In genomic region chr3:132469326-132469725, GRCh38 we compare ENCODE assay signal across 18 cellular contexts. TPM values are rescaled to one million over a fixed set of nuclear protein-coding genes. Genes with fewer than 3 reads are reported as not detected.
A peak's percentile ranks its signal among the peaks of the same experiment; 100 is the strongest.
DNase-seq lines count a peak whose midpoint lies in the region; TF ChIP-seq lines count a peak whose summit lies in the region.
"Had no signal": no experiment of that assay in that cellular context is flagged by ENCODE, and none has a peak within 500 bp of the region (broad histone marks: within the 10 kb centered on the region; RNA-seq: fewer than 3 reads in every experiment).

No MANE protein-coding gene starts in this region.

- H3K27ac ChIP-seq in SK-N-MC: peak overlapping the region; percentile 15; the same call in 1 of the 2 replicates
- H3K27ac ChIP-seq in neuronal stem cell (replicated peaks; ENCODE audit: low read length): peak overlapping the region; percentile 58
- H3K27ac ChIP-seq: C4-2B, HL-60 had no signal

- H3K27me3 Mint-ChIP-seq in glutamatergic neuron (ENCODE audit: unreplicated experiment): no peaks in the 10 kb centered on the region
- no peaks in the 10 kb centered on the region for H3K27me3 Mint-ChIP-seq in activated CD4-positive, alpha-beta memory T cell treated with anti-CD3 and anti-CD28 coated beads, Interleukin-2, amount 10 ng/mL, durations not matched to agents 7 days and 5 days
- H3K27me3 Mint-ChIP-seq: CD4-positive, alpha-beta T cell had no signal

- H3K14ac ChIP-seq in neuronal stem cell (ENCODE audit: low read length): no peak overlapping the region

- in situ Hi-C loops in HAP-1 (cut with MboI; ENCODE audit: low sequenced_read_pairs): no loop called here

- H2AK5ac ChIP-seq in neuronal stem cell (ENCODE audit: low read depth, low read length): no peak overlapping the region

- H3K18ac ChIP-seq in neuronal stem cell (ENCODE audit: low read length): no peak overlapping the region

- H3K4ac ChIP-seq in neuronal stem cell (ENCODE audit: low read length): no peak overlapping the region

- no CpG with 5 or more reads among the region's 1 CpG for WGBS in neuronal stem cell (ENCODE audit: extremely low coverage in 2 of 2, insufficient read length in 2 of 2, insufficient replicate concordance in 1 of 2), 2 donors

- H3K36me3 ChIP-seq in HAP-1 (replicated peaks): peaks cover 10% of the 10 kb centered on the region; the same call in 1 of the 2 replicates
- H3K36me3 ChIP-seq in SK-N-MC (ENCODE audit: insufficient read depth, low read length): peaks cover 47% of the 10 kb centered on the region
- H3K36me3 ChIP-seq in neuronal stem cell (replicated peaks in 1 of 2; ENCODE audit: control insufficient read depth in 2 of 2, insufficient read depth in 2 of 2, low read length in 2 of 2): peaks cover 2 to 76% of the 10 kb centered on the region in 2 donors

- H3K9ac ChIP-seq in SK-N-MC (ENCODE audit: insufficient read length): no peak overlapping the region
- no peak overlapping the region for H3K9ac ChIP-seq in neuronal stem cell (ENCODE audit: low read depth, low read length, poor library complexity)

- no peak overlapping the region for H2AFZ ChIP-seq in neuronal stem cell (ENCODE audit: low read length)
- H2AFZ ChIP-seq: GM23338 had no signal

- peaks cover 3% of the 10 kb centered on the region for H3K9me3 Mint-ChIP-seq in glutamatergic neuron (ENCODE audit: unreplicated experiment)
- H3K9me3 Mint-ChIP-seq in activated CD4-positive, alpha-beta memory T cell treated with anti-CD3 and anti-CD28 coated beads, Interleukin-2, amount 10 ng/mL, durations not matched to agents 7 days and 5 days: no peaks in the 10 kb centered on the region
- H3K9me3 Mint-ChIP-seq: CD4-positive, alpha-beta T cell; HFFc6 had no signal

- H3K4me1 Mint-ChIP-seq in glutamatergic neuron (ENCODE audit: low read depth, unreplicated experiment): peaks cover 6% of the 10 kb centered on the region
- no peaks in the 10 kb centered on the region for H3K4me1 Mint-ChIP-seq in activated CD4-positive, alpha-beta memory T cell treated with anti-CD3 and anti-CD28 coated beads, Interleukin-2, amount 10 ng/mL, durations not matched to agents 7 days and 5 days
- H3K4me1 Mint-ChIP-seq: GM23338 had no signal

- no peak overlapping the region for H2BK5ac ChIP-seq in neuronal stem cell (ENCODE audit: low read length)

- H4K91ac ChIP-seq in neuronal stem cell (ENCODE audit: low read depth, low read length, poor library complexity): no peak overlapping the region

- H3K4me1 ChIP-seq in HAP-1 (peaks cover 12% of the 10 kb centered on the region), neuronal stem cell (ENCODE audit: control insufficient read depth in 2 of 2, insufficient read depth in 1 of 2, low read depth in 1 of 2, low read length in 2 of 2) (no peaks in the 10 kb centered on the region)
- H3K4me1 ChIP-seq: Caco-2 had no signal

- peaks cover 17% of the 10 kb centered on the region for H3K36me3 Mint-ChIP-seq in glutamatergic neuron (ENCODE audit: unreplicated experiment)
- peaks cover 31% of the 10 kb centered on the region for H3K36me3 Mint-ChIP-seq in activated CD4-positive, alpha-beta memory T cell treated with anti-CD3 and anti-CD28 coated beads, Interleukin-2, amount 10 ng/mL, durations not matched to agents 7 days and 5 days (ENCODE audit: low read depth)

- H3K23ac ChIP-seq in neuronal stem cell (ENCODE audit: low read depth, low read length, poor library complexity): no peak overlapping the region

- TF ChIP-seq CTCF in glutamatergic neuron (IDR thresholded peaks at IDR 0.05; ENCODE audit: partially characterized antibody, unreplicated experiment): no peak

- H2BK15ac ChIP-seq in neuronal stem cell (ENCODE audit: low read length): no peak overlapping the region

- DNase-seq in HAP-1 (ENCODE audit: low spot score in 2 of 2) (peak; percentile 72 to 100), SK-N-MC (ENCODE audit: low read depth, low spot score) (no peak), glutamatergic neuron (no peak), neuronal stem cell (ENCODE audit: low spot score) (peak; percentile 1), AML-193 (lab: John Stamatoyannopoulos, UW) (no peak), DMS 273 (lab: John Stamatoyannopoulos, UW; ENCODE audit: unreplicated experiment) (no peak)
- DNase-seq in activated CD4-positive, alpha-beta memory T cell treated with anti-CD3 and anti-CD28 coated beads, Interleukin-2, amount 10 ng/mL, durations not matched to agents 7 days and 5 days: no peak
- DNase-seq: ACHN; Caco-2; CD4-positive, alpha-beta T cell; DMS153; DMS79; GDM1; HFFc6; IMR-90 had no signal

- no peaks in the 10 kb centered on the region for H3K79me1 ChIP-seq in neuronal stem cell (ENCODE audit: low read depth, low read length)

- H3K4me2 ChIP-seq in neuronal stem cell (ENCODE audit: insufficient read depth, low read length, poor library complexity, severe bottlenecking): no peak overlapping the region
- H3K4me2 ChIP-seq: GM23338 had no signal

- H2BK120ac ChIP-seq in neuronal stem cell (ENCODE audit: low read depth, low read length): no peak overlapping the region

- peak overlapping the region; percentile 78 for H3K27ac Mint-ChIP-seq in glutamatergic neuron (ENCODE audit: unreplicated experiment)
- no peak overlapping the region for H3K27ac Mint-ChIP-seq in activated CD4-positive, alpha-beta memory T cell treated with anti-CD3 and anti-CD28 coated beads, Interleukin-2, amount 10 ng/mL, durations not matched to agents 7 days and 5 days
- H3K27ac Mint-ChIP-seq: CD4-positive, alpha-beta T cell; GM23338; HFFc6 had no signal

- no peak overlapping the region for H3K4me3 Mint-ChIP-seq in glutamatergic neuron (ENCODE audit: unreplicated experiment)
- H3K4me3 Mint-ChIP-seq in activated CD4-positive, alpha-beta memory T cell treated with anti-CD3 and anti-CD28 coated beads, Interleukin-2, amount 10 ng/mL, durations not matched to agents 7 days and 5 days: no peak overlapping the region
- H3K4me3 Mint-ChIP-seq: CD4-positive, alpha-beta T cell; GM23338; HFFc6 had no signal

- no peaks in the 10 kb centered on the region for H3K9me3 ChIP-seq in HAP-1
- H3K9me3 ChIP-seq in SK-N-MC (ENCODE audit: low read depth, low read length): no peaks in the 10 kb centered on the region
- H3K9me3 ChIP-seq in neuronal stem cell (replicated peaks in 1 of 2; ENCODE audit: control insufficient read depth in 2 of 2, insufficient read depth in 1 of 2, low read depth in 1 of 2, low read length in 2 of 2): peaks cover 2 to 4% of the 10 kb centered on the region in 2 donors
- H3K9me3 ChIP-seq: Caco-2 had no signal

- H3K27me3 ChIP-seq in HAP-1 (ENCODE audit: low read depth): no peaks in the 10 kb centered on the region
- H3K27me3 ChIP-seq in neuronal stem cell (ENCODE audit: control insufficient read depth in 3 of 3, insufficient read depth in 3 of 3, low read depth in 1 of 3, low read length in 3 of 3): no peaks in the 10 kb centered on the region

- no peak overlapping the region for H4K8ac ChIP-seq in neuronal stem cell (ENCODE audit: low read depth, low read length)

- H2BK12ac ChIP-seq in neuronal stem cell (ENCODE audit: low read length): no peak overlapping the region

- H3K4me3 ChIP-seq in HAP-1: no peak overlapping the region
- H3K4me3 ChIP-seq in SK-N-MC: no peak overlapping the region
- H3K4me3 ChIP-seq in neuronal stem cell (ENCODE audit: low read length in 2 of 2): no peak overlapping the region
- H3K4me3 ChIP-seq: GM23338 had no signal

- CTCF ChIA-PET in activated CD4-positive, alpha-beta memory T cell treated with anti-CD3 and anti-CD28 coated beads, Interleukin-2, amount 10 ng/mL, durations not matched to agents 7 days and 5 days (lab: Charles Lee): no interaction called here

- POLR2A ChIA-PET in activated CD4-positive, alpha-beta memory T cell treated with anti-CD3 and anti-CD28 coated beads, Interleukin-2, amount 10 ng/mL, durations not matched to agents 7 days and 5 days (lab: Charles Lee): no interaction called here

RNA-seq across cellular contexts. Expression of gene DNAJC13, which starts 52.0 kb away (rescaled TPM):
- total RNA-seq in glutamatergic neuron (ENCODE audit: unreplicated experiment): 48.5 TPM
- 10.1 TPM for polyA plus RNA-seq in neuronal stem cell (2013, experiment 1 of 2)
- 10.3 TPM for polyA plus RNA-seq in neuronal stem cell (2013, experiment 2 of 2)
- 10 to 100 TPM; 31.0 to 36.7 TPM for total RNA-seq in activated CD4-positive, alpha-beta memory T cell treated with anti-CD3 and anti-CD28 coated beads, Interleukin-2, amount 10 ng/mL, durations not matched to agents 7 days and 5 days

Comparison
In these comparisons a context has a peak if more than half of its experiments do, and no peak if none do; other contexts are left out.
1. DNase-seq: peak in HAP-1 (2 of 2) and neuronal stem cell (single experiment); none in SK-N-MC (single experiment), glutamatergic neuron (single experiment), AML-193 (0 of 2), DMS 273 (single experiment) and activated CD4-positive, alpha-beta memory T cell treated with anti-CD3 and anti-CD28 coated beads, Interleukin-2, amount 10 ng/mL, durations not matched to agents 7 days and 5 days (single experiment).